In genomic region chr17:17836818-17837379, GRCh38 we compare ENCODE assay signal across 8 cellular contexts. TPM values are rescaled to one million over a fixed set of nuclear protein-coding genes. Genes with fewer than 3 reads are reported as not detected.
DNase-seq lines count a peak whose midpoint lies in the region; ATAC-seq and TF ChIP-seq lines count a peak whose summit lies in the region.

TSS of gene SREBF1 (minus strand) at chr17:17836986. CDS start at chr17:17836817, 169 bp downstream.

- H3K27ac Mint-ChIP-seq in CD8-positive, alpha-beta memory T cell: peak within 1 kb of the TSS; percentile 90 to 99 (median 98)

- no peaks in the 10 kb centered on the region for H3K9me3 ChIP-seq in CD8-positive, alpha-beta memory T cell (ENCODE audit: low read length)
- H3K9me3 ChIP-seq in iPS-18c (ENCODE audit: control insufficient read depth, insufficient read depth, low read length): no peaks in the 10 kb centered on the region

- H3K27me3 ChIP-seq in CD8-positive, alpha-beta memory T cell (ENCODE audit: insufficient read depth, low read length, poor library complexity, severe bottlenecking): no peaks in the 10 kb centered on the region
- no peaks in the 10 kb centered on the region for H3K27me3 ChIP-seq in brain microvascular endothelial cell (replicated peaks)

- H3K4me1 Mint-ChIP-seq in CD8-positive, alpha-beta memory T cell: peaks cover 55 to 72% (median 58%) of the 10 kb centered on the region in 3 donors

- ATAC-seq in GM19351 (IDR thresholded peaks at IDR 0.05; ENCODE audit: unreplicated experiment): peak; percentile 40
- ATAC-seq in HG03520 (IDR thresholded peaks at IDR 0.05; ENCODE audit: unreplicated experiment): peak; percentile 16

- peaks cover 0 to 12% (median 4%) of the 10 kb centered on the region in 3 donors for H3K36me3 Mint-ChIP-seq in CD8-positive, alpha-beta memory T cell

- H3K36me3 ChIP-seq in CD8-positive, alpha-beta memory T cell (ENCODE audit: insufficient read depth, low read length): peaks cover 3% of the 10 kb centered on the region
- peaks cover 4% of the 10 kb centered on the region for H3K36me3 ChIP-seq in brain microvascular endothelial cell (replicated peaks)

- CTCF ChIA-PET in CD8-positive, alpha-beta memory T cell (lab: Charles Lee): interaction anchor here (0.9 to 3.3 kb wide), 6 partner anchors 12 to 74 kb away, joined by 3 to 21 read pairs (median 6); no protein-coding TSS in a partner anchor

- DNase-seq in CD8-positive, alpha-beta memory T cell: peak; percentile 53 to 75 (median 66)
- peak; percentile 27 for DNase-seq in brain microvascular endothelial cell
- DNase-seq in NCI-H446 treated with DMSO at 0.1 percent for 48 hours (lab: John Stamatoyannopoulos, UW): no peak

- H3K4me3 ChIP-seq in CD8-positive, alpha-beta memory T cell (ENCODE audit: low read length): peak within 1 kb of the TSS; percentile 47
- H3K4me3 ChIP-seq in brain microvascular endothelial cell (ENCODE audit: low read depth, low read length) (peak within 1 kb of the TSS; percentile 93), iPS-18c (ENCODE audit: insufficient read depth, low read depth, low read length) (peak within 1 kb of the TSS; percentile 93), skin epidermis (peak within 1 kb of the TSS; percentile 74 to 98 (median 84))

- in situ Hi-C loops in brain microvascular endothelial cell (cut with HindIII; ENCODE audit: low pct_ligation_motif_present, low sequenced_read_pairs): no loop called here

- intact Hi-C loops in T-helper 2 cell treated with Interferon-gamma antibody and Interleukin-4, amounts not matched to agents 100 ng/mL and 5 ng/mL, for 36 hours (cut with micrococcal nuclease): loop anchor here (1.0 to 5.0 kb wide), 4 partner anchors 12 to 155 kb away; partner anchors contain the start of gene RAI1

- H3K9me3 Mint-ChIP-seq in CD8-positive, alpha-beta memory T cell: peaks cover 0 to 3% (median 0%) of the 10 kb centered on the region in 5 donors

- POLR2A ChIA-PET in CD8-positive, alpha-beta memory T cell (lab: Charles Lee): interaction anchor here (1.0 to 2.0 kb wide), 8 partner anchors 9 to 155 kb away, joined by 3 to 23 read pairs (median 5); partner anchors contain the start of genes DRC3, RAI1 and TOM1L2

- H3K4me1 ChIP-seq in CD8-positive, alpha-beta memory T cell (ENCODE audit: insufficient read depth, low read length): peaks cover 65% of the 10 kb centered on the region

- H3K4me3 Mint-ChIP-seq in CD8-positive, alpha-beta memory T cell: peak within 1 kb of the TSS; percentile 86 to 94 (median 88)

- H3K27me3 Mint-ChIP-seq in CD8-positive, alpha-beta memory T cell: peaks cover 0 to 7% of the 10 kb centered on the region in 2 donors

- no peak for TF ChIP-seq CTCF in brain microvascular endothelial cell (IDR thresholded peaks at IDR 0.05; ENCODE audit: low read depth, low read length, missing control alignments)

- H3K27ac ChIP-seq in CD8-positive, alpha-beta memory T cell (ENCODE audit: low read depth, low read length): peak within 1 kb of the TSS; percentile 97
- H3K27ac ChIP-seq in brain microvascular endothelial cell (peak within 1 kb of the TSS; percentile 98), skin epidermis (peak within 1 kb of the TSS; percentile 87 to 99 (median 98))

RNA-seq across cellular contexts. Expression of gene SREBF1, which starts in this region (rescaled TPM):
- total RNA-seq in CD8-positive, alpha-beta memory T cell: 10 to 100 TPM; 27.2 to 29.6 TPM
- 16.4 TPM for polyA plus RNA-seq in CD8-positive, alpha-beta memory T cell
- total RNA-seq in T-helper 2 cell treated with Interferon-gamma antibody and Interleukin-4, amounts not matched to agents 100 ng/mL and 5 ng/mL, for 36 hours: 170 and 175 TPM in 2 replicates
